In genomic region chrX:16870095-16870860, GRCh38 we compare ENCODE assay signal across 8 cellular contexts. TPM values are rescaled to one million over a fixed set of nuclear protein-coding genes. Genes with fewer than 3 reads are reported as not detected.
A peak's percentile ranks its signal among the peaks of the same experiment; 100 is the strongest.
DNase-seq lines count a peak whose midpoint lies in the region; ATAC-seq, FAIRE-seq and TF ChIP-seq lines count a peak whose summit lies in the region.

RBBP7 (minus strand) TSS chrX:16870362; CDS start chrX:16870053, 309 bp downstream.

- peak within 1 kb of the TSS; percentile 87 for H2AFZ ChIP-seq in keratinocyte (ENCODE audit: control insufficient read depth, low read length)

- peaks cover 0 to 11% of the 10 kb centered on the region in 2 experiments for H3K36me3 ChIP-seq in keratinocyte (ENCODE audit: control insufficient read depth in 2 of 2, extremely low read depth in 1 of 2, insufficient read depth in 2 of 2, low read length in 2 of 2)

- H3K27me3 ChIP-seq in keratinocyte (ENCODE audit: control insufficient read depth, extremely low read depth, insufficient read depth, low read length) = peaks cover 9% of the 10 kb centered on the region

- H3K4me3 Mint-ChIP-seq in central memory CD8-positive, alpha-beta T cell = peak within 1 kb of the TSS; percentile 99

- FAIRE-seq in keratinocyte (lab: Jason Lieb, UNC) = no peak

- no peaks in the 10 kb centered on the region for H3K9me3 Mint-ChIP-seq in central memory CD8-positive, alpha-beta T cell

- no peaks in the 10 kb centered on the region for H4K20me1 ChIP-seq in keratinocyte (ENCODE audit: control insufficient read depth, extremely low read depth, insufficient read depth, low read length)

- H3K36me3 Mint-ChIP-seq in central memory CD8-positive, alpha-beta T cell (ENCODE audit: insufficient read depth) = peaks cover 8% of the 10 kb centered on the region

- H3K4me1 Mint-ChIP-seq in central memory CD8-positive, alpha-beta T cell = peaks cover 15% of the 10 kb centered on the region

- H3K9ac ChIP-seq in keratinocyte (ENCODE audit: control insufficient read depth, extremely low read depth, insufficient read depth, low read length) = peak within 1 kb of the TSS; percentile 84

- no peaks in the 10 kb centered on the region for H3K27me3 Mint-ChIP-seq in central memory CD8-positive, alpha-beta T cell

- H3K27ac Mint-ChIP-seq in central memory CD8-positive, alpha-beta T cell (ENCODE audit: low read depth) = peak within 1 kb of the TSS; percentile 99

- TF ChIP-seq CTCF in keratinocyte (optimal IDR thresholded peaks at IDR 0.05 in 1 of 3, IDR thresholded peaks at IDR 0.05 in 1 of 3, conservative IDR thresholded peaks at IDR 0.05 in 1 of 3; ENCODE audit: extremely low read depth in 1 of 3, insufficient read depth in 2 of 3, low read length in 3 of 3) = no peak

- no peaks in the 10 kb centered on the region for H3K9me3 ChIP-seq in keratinocyte (ENCODE audit: control insufficient read depth, low read depth, low read length)

- H3K4me1 ChIP-seq in keratinocyte (ENCODE audit: control insufficient read depth, extremely low read depth, insufficient read depth, low read length) = peaks cover 11% of the 10 kb centered on the region

- DNase-seq in AG08396 (ENCODE audit: low spot score) (peak; percentile 99), NCI-H446 (lab: John Stamatoyannopoulos, UW) (peak; percentile 67 to 95), keratinocyte (ENCODE audit: low read depth, low spot score) (peak; percentile 33)
- DNase-seq in central memory CD8-positive, alpha-beta T cell (ENCODE audit: low spot score in 2 of 2) = peak; percentile 83 to 90
- peak; percentile 81 to 86 for DNase-seq in stimulated activated CD4-positive, alpha-beta T cell treated with anti-CD3 and anti-CD28 coated beads, Interleukin-15, amount 100 ng/mL, for 1 hour (ENCODE audit: low read depth in 1 of 2, low spot score in 1 of 2)

- ATAC-seq in GM19023 (IDR thresholded peaks at IDR 0.05; ENCODE audit: unreplicated experiment) (peak; percentile 87), HG03280 (IDR thresholded peaks at IDR 0.05; ENCODE audit: unreplicated experiment) (peak; percentile 74)
- peak; percentile 79 to 83 for ATAC-seq in activated CD4-positive, CD25-positive, alpha-beta regulatory T cell treated with anti-CD3 and anti-CD28 coated beads, Interleukin-2, amount 50 U/mL, for 24 hours
- peak; percentile 68 for ATAC-seq in central memory CD8-positive, alpha-beta T cell (replicated peaks; ENCODE audit: extremely low read depth, poor library complexity, severe bottlenecking)

- H3K4me3 ChIP-seq in keratinocyte (ENCODE audit: control insufficient read depth in 2 of 3, extremely low read depth in 1 of 3, insufficient read depth in 2 of 3, low read depth in 1 of 3, low read length in 3 of 3) = peak within 1 kb of the TSS; percentile 71 to 87 (median 73)

- peaks cover 41% of the 10 kb centered on the region for H3K79me2 ChIP-seq in keratinocyte (ENCODE audit: control insufficient read depth, insufficient read depth, low read length)

- H3K27ac ChIP-seq in keratinocyte (ENCODE audit: control insufficient read depth, insufficient read depth, low read length) = peak within 1 kb of the TSS; percentile 74

- H3K4me2 ChIP-seq in keratinocyte (ENCODE audit: control insufficient read depth, extremely low read depth, insufficient read depth, low read depth, low read length) = peak within 1 kb of the TSS; percentile 96

- dilution Hi-C loops in keratinocyte (cut with MboI; ENCODE audit: extremely low pct_ligation_motif_present, low sequenced_read_pairs) = no loop called here

- no peaks in the 10 kb centered on the region for H3K9me1 ChIP-seq in keratinocyte (ENCODE audit: control insufficient read depth, extremely low read depth, insufficient read depth, low read length)

RNA-seq across cellular contexts. Expression of gene RBBP7, which starts in this region (rescaled TPM):
- polyA plus RNA-seq in keratinocyte = 88.5 to 137 TPM (median 101 TPM) in 3 replicates
- 62.3 TPM for polyA plus RNA-seq in keratinocyte (2011; ENCODE audit: low read depth)
- 67.3 and 97.1 TPM in 2 replicates for polyA plus RNA-seq in keratinocyte (2011; cell fraction: cytosol; rRNA removed)
- polyA plus RNA-seq in keratinocyte (2011; cell fraction: nucleus; rRNA removed) = 91.8 and 110 TPM in 2 replicates
- 65.5 and 147 TPM in 2 replicates for polyA plus RNA-seq in keratinocyte (2012; ENCODE audit: low replicate concordance)
- polyA minus RNA-seq in keratinocyte = 65.1 to 117 TPM (median 78.5 TPM) in 3 replicates
- polyA minus RNA-seq in keratinocyte (2011; cell fraction: cytosol; rRNA and poly(A)+ RNA removed) = 55.6 TPM
- 36.0 and 48.8 TPM in 2 replicates for polyA minus RNA-seq in keratinocyte (2011; cell fraction: nucleus; rRNA and poly(A)+ RNA removed)

Comparison
In these comparisons a context has a peak if more than half of its experiments do, and no peak if none do; other contexts are left out.
1. Peak in every context shown above with its lines: DNase-seq, ATAC-seq, H3K4me3 ChIP-seq and H3K27ac ChIP-seq.
2. DNase-seq: peak in every context shown above with its lines; median percentile 99 in AG08396; 86 in central memory CD8-positive, alpha-beta T cell; 84 in stimulated activated CD4-positive, alpha-beta T cell treated with anti-CD3 and anti-CD28 coated beads, Interleukin-15, amount 100 ng/mL, for 1 hour; 81 in NCI-H446; 33 in keratinocyte.